Comparison of ENCODE assay signal across 2 cellular contexts in the genomic region with DNA sequence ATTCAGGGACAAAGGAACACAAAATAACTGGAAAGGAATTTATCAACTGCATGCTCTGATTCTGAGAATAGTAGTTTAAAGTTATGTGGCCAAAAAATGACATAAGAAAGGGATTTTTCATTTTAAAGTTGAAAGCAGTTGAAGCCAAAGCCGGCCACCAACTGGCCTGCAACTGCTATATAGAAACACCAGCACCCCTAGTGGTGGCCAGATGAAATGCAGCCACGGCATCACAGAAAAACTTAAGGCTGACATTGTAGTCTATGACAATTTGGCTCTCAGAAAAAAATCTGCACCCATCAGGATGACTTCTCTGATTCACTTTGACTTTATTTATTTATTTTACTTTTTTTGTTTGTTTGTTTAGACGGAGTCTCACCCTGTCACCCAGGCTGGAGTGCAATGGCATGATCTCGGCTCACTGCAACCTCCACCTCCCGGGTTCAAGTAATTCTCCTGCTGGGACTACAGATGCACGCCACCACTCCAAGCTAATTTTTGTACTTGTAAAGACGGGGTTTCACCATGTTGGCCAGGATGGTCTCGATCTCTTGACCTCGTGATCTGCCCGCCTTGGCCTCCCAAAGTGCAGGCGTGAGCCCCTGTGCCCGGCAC.
TF ChIP-seq lines count a peak whose summit lies in the region.

No MANE protein-coding gene starts in this region.

TF ChIP-seq in HCT116, 20 proteins besides CTCF, POLR2A, EP300 and RAD21 (continued from another document):
- TF ChIP-seq, protein P1, sequence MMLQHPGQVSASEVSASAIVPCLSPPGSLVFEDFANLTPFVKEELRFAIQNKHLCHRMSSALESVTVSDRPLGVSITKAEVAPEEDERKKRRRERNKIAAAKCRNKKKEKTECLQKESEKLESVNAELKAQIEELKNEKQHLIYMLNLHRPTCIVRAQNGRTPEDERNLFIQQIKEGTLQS (IDR thresholded peaks at IDR 0.05) = no peak
- TF ChIP-seq YY1 (IDR thresholded peaks at IDR 0.05; ENCODE audit: extremely low read depth, insufficient replicate concordance, low read depth, low read length) (no peak), TCF7L2 (IDR thresholded peaks at IDR 0.05; ENCODE audit: borderline replicate concordance, extremely low read depth, insufficient read depth, insufficient read length) (no peak)
TF ChIP-seq in HCT116: peak in this region for 0.

TF ChIP-seq in K562, 482 proteins besides CTCF, POLR2A, EP300 and RAD21 (continued from another document and continues in another):
- TF ChIP-seq ETV6 (IDR thresholded peaks at IDR 0.05; ENCODE audit: borderline replicate concordance in 1 of 2, low read depth in 2 of 2, low read length in 1 of 2) = no peak
- TF ChIP-seq ETV6 (CRISPR knock-in tag; IDR thresholded peaks at IDR 0.05; ENCODE audit: borderline replicate concordance) = no peak
- TF ChIP-seq BMI1 (IDR thresholded peaks at IDR 0.05; ENCODE audit: low read length) = no peak
- TF ChIP-seq, protein P2, sequence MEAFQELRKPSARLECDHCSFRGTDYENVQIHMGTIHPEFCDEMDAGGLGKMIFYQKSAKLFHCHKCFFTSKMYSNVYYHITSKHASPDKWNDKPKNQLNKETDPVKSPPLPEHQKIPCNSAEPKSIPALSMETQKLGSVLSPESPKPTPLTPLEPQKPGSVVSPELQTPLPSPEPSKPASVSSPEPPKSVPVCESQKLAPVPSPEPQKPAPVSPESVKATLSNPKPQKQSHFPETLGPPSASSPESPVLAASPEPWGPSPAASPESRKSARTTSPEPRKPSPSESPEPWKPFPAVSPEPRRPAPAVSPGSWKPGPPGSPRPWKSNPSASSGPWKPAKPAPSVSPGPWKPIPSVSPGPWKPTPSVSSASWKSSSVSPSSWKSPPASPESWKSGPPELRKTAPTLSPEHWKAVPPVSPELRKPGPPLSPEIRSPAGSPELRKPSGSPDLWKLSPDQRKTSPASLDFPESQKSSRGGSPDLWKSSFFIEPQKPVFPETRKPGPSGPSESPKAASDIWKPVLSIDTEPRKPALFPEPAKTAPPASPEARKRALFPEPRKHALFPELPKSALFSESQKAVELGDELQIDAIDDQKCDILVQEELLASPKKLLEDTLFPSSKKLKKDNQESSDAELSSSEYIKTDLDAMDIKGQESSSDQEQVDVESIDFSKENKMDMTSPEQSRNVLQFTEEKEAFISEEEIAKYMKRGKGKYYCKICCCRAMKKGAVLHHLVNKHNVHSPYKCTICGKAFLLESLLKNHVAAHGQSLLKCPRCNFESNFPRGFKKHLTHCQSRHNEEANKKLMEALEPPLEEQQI (IDR thresholded peaks at IDR 0.05) = no peak
- no peak for TF ChIP-seq CHD1 (IDR thresholded peaks at IDR 0.05; ENCODE audit: low read length)
- no peak for TF ChIP-seq KAT2B (IDR thresholded peaks at IDR 0.05; ENCODE audit: low read depth, low read length)
- 0 out of 2 replicates have a peak, but pooled peaks have one; percentile 17 for TF ChIP-seq ZNF134 (CRISPR knock-in tag; conservative IDR thresholded peaks at IDR 0.05)
- 0 out of 2 replicates have a peak, but pooled peaks have one; percentile 21 for TF ChIP-seq SMC3 (conservative IDR thresholded peaks at IDR 0.05; ENCODE audit: insufficient read depth, low read depth, low read length)
- no peak for TF ChIP-seq PTRF (tag; IDR thresholded peaks at IDR 0.05)
- no peak for TF ChIP-seq U2AF2 (optimal IDR thresholded peaks at IDR 0.05; ENCODE audit: low read depth, low read length)
- TF ChIP-seq, protein P3, sequence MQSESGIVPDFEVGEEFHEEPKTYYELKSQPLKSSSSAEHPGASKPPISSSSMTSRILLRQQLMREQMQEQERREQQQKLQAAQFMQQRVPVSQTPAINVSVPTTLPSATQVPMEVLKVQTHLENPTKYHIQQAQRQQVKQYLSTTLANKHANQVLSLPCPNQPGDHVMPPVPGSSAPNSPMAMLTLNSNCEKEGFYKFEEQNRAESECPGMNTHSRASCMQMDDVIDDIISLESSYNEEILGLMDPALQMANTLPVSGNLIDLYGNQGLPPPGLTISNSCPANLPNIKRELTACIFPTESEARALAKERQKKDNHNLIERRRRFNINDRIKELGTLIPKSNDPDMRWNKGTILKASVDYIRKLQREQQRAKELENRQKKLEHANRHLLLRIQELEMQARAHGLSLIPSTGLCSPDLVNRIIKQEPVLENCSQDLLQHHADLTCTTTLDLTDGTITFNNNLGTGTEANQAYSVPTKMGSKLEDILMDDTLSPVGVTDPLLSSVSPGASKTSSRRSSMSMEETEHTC (IDR thresholded peaks at IDR 0.05) = no peak
- no peak for TF ChIP-seq ZNF444 (CRISPR knock-in tag; IDR thresholded peaks at IDR 0.05)
- TF ChIP-seq CBX3 (IDR thresholded peaks at IDR 0.05; ENCODE audit: borderline replicate concordance in 1 of 2, low read length in 2 of 2) = 0 out of 3 replicates have a peak, but pooled peaks of 1 of the 2 experiments have one; percentile 39
- no peak for TF ChIP-seq ZNF282 (CRISPR knock-in tag; IDR thresholded peaks at IDR 0.05)
- no peak for TF ChIP-seq HNRNPL (IDR thresholded peaks at IDR 0.05; ENCODE audit: low read depth, low read length)
- TF ChIP-seq CBX1 (IDR thresholded peaks at IDR 0.05; ENCODE audit: low read depth) = no peak
- no peak for TF ChIP-seq CCNT2 (IDR thresholded peaks at IDR 0.05; ENCODE audit: borderline replicate concordance, extremely low read depth, insufficient read length, low read depth, low read length)
- TF ChIP-seq BRF1 (IDR thresholded peaks at IDR 0.05; ENCODE audit: borderline replicate concordance, extremely low read depth, insufficient read length) = no peak
- TF ChIP-seq ZNF445 (CRISPR knock-in tag; IDR thresholded peaks at IDR 0.05; ENCODE audit: low read depth) = no peak
- TF ChIP-seq CTBP1 (IDR thresholded peaks at IDR 0.05; ENCODE audit: borderline replicate concordance) = no peak
- peak in 1 of 2 experiments; percentile 7 for TF ChIP-seq NCOA2 (IDR thresholded peaks at IDR 0.05; ENCODE audit: partially characterized antibody in 2 of 2)
- no peak for TF ChIP-seq MAFG (tag; conservative IDR thresholded peaks at IDR 0.05)
- no peak for TF ChIP-seq HDAC6 (IDR thresholded peaks at IDR 0.05; ENCODE audit: low read depth, low read length)
- TF ChIP-seq HDAC1 (IDR thresholded peaks at IDR 0.05) = no peak
- TF ChIP-seq, protein P4, sequence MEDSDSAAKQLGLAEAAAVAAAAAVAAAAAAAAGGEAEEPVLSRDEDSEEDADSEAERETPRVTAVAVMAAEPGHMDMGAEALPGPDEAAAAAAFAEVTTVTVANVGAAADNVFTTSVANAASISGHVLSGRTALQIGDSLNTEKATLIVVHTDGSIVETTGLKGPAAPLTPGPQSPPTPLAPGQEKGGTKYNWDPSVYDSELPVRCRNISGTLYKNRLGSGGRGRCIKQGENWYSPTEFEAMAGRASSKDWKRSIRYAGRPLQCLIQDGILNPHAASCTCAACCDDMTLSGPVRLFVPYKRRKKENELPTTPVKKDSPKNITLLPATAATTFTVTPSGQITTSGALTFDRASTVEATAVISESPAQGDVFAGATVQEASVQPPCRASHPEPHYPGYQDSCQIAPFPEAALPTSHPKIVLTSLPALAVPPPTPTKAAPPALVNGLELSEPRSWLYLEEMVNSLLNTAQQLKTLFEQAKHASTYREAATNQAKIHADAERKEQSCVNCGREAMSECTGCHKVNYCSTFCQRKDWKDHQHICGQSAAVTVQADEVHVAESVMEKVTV (CRISPR knock-in tag; IDR thresholded peaks at IDR 0.05) = peak; percentile 37; the same call in 1 of the 2 replicates
- no peak for TF ChIP-seq ZNF431 (CRISPR knock-in tag; IDR thresholded peaks at IDR 0.05)
- TF ChIP-seq ZNF232 (CRISPR knock-in tag; IDR thresholded peaks at IDR 0.05) = no peak
- TF ChIP-seq HNRNPUL1 (IDR thresholded peaks at IDR 0.05; ENCODE audit: low read length) = no peak
- TF ChIP-seq, protein P5, sequence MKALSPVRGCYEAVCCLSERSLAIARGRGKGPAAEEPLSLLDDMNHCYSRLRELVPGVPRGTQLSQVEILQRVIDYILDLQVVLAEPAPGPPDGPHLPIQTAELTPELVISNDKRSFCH (CRISPR knock-in tag; IDR thresholded peaks at IDR 0.05) = no peak
- TF ChIP-seq, protein P5 (tag; IDR thresholded peaks at IDR 0.05) = no peak
- 0 out of 2 replicates have a peak, but pooled peaks have one; percentile 26 for TF ChIP-seq CREM (IDR thresholded peaks at IDR 0.05; ENCODE audit: low read depth)
- no peak for TF ChIP-seq ELF4 (CRISPR knock-in tag; IDR thresholded peaks at IDR 0.05)
- no peak for TF ChIP-seq CREBBP (IDR thresholded peaks at IDR 0.05; ENCODE audit: low read depth, low read length)
- no peak for TF ChIP-seq ZNF24 (IDR thresholded peaks at IDR 0.05)
- TF ChIP-seq POLR2AphosphoS2 (IDR thresholded peaks at IDR 0.05; ENCODE audit: low read length) = no peak
- TF ChIP-seq HNRNPK (IDR thresholded peaks at IDR 0.05; ENCODE audit: low read depth, low read length, poor library complexity, severe bottlenecking) = no peak
- no peak for TF ChIP-seq TBP (optimal IDR thresholded peaks at IDR 0.05; ENCODE audit: low read depth, low read length)
- no peak for TF ChIP-seq TAL1 (IDR thresholded peaks at IDR 0.05)
- TF ChIP-seq, protein P6, sequence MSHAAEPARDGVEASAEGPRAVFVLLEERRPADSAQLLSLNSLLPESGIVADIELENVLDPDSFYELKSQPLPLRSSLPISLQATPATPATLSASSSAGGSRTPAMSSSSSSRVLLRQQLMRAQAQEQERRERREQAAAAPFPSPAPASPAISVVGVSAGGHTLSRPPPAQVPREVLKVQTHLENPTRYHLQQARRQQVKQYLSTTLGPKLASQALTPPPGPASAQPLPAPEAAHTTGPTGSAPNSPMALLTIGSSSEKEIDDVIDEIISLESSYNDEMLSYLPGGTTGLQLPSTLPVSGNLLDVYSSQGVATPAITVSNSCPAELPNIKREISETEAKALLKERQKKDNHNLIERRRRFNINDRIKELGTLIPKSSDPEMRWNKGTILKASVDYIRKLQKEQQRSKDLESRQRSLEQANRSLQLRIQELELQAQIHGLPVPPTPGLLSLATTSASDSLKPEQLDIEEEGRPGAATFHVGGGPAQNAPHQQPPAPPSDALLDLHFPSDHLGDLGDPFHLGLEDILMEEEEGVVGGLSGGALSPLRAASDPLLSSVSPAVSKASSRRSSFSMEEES (CRISPR knock-in tag; IDR thresholded peaks at IDR 0.05) = no peak
- no peak for TF ChIP-seq FOSL1 (tag; conservative IDR thresholded peaks at IDR 0.05)
- TF ChIP-seq ZNF140 (CRISPR knock-in tag; IDR thresholded peaks at IDR 0.05) = no peak
- TF ChIP-seq, protein P7, sequence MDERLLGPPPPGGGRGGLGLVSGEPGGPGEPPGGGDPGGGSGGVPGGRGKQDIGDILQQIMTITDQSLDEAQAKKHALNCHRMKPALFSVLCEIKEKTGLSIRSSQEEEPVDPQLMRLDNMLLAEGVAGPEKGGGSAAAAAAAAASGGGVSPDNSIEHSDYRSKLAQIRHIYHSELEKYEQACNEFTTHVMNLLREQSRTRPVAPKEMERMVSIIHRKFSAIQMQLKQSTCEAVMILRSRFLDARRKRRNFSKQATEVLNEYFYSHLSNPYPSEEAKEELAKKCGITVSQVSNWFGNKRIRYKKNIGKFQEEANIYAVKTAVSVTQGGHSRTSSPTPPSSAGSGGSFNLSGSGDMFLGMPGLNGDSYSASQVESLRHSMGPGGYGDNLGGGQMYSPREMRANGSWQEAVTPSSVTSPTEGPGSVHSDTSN (CRISPR knock-in tag; IDR thresholded peaks at IDR 0.05; ENCODE audit: low read depth) = no peak
- TF ChIP-seq, protein P7 (tag; conservative IDR thresholded peaks at IDR 0.05; ENCODE audit: low read depth) = no peak
- no peak for TF ChIP-seq KLF6 (CRISPR knock-in tag; IDR thresholded peaks at IDR 0.05; ENCODE audit: borderline replicate concordance)
- TF ChIP-seq TAF9B (IDR thresholded peaks at IDR 0.05; ENCODE audit: partially characterized antibody) = no peak
- no peak for TF ChIP-seq ZNF165 (CRISPR knock-in tag; IDR thresholded peaks at IDR 0.05; ENCODE audit: borderline replicate concordance)
- TF ChIP-seq ZNF707 (CRISPR knock-in tag; conservative IDR thresholded peaks at IDR 0.05) = no peak
- TF ChIP-seq U2AF1 (optimal IDR thresholded peaks at IDR 0.05; ENCODE audit: low read depth, low read length) = no peak
